Comparison of ENCODE assay signal across 18 cellular contexts in genomic region chr2:54366487-54367280, GRCh38.
"Had no signal": no experiment of that assay in that cellular context is flagged by ENCODE, and none has a peak within 500 bp of the region (broad histone marks: within the 10 kb centered on the region; RNA-seq: fewer than 3 reads in every experiment).

No MANE protein-coding gene starts in this region.

- H3K27ac Mint-ChIP-seq: activated CD4-positive, alpha-beta memory T cell treated with anti-CD3 and anti-CD28 coated beads, Interleukin-2, amount 10 ng/mL, durations not matched to agents 7 days and 5 days; activated naive CD4-positive, alpha-beta T cell treated with anti-CD3 and anti-CD28 coated beads, Interleukin-2, amount 50 U/mL, for 72 hours; brain; effector memory CD8-positive, alpha-beta T cell; nephron; stimulated activated naive CD8-positive, alpha-beta T cell treated with anti-CD3 and anti-CD28 coated beads, Interleukin-15, Interleukin-2, amounts not matched to agents 100 ng/mL and 50 ng/mL, for 24 hours; T-helper 1 cell treated with Interleukin-12 subunit alpha and Interleukin-12 subunit beta and Interleukin-4 antibody, amounts not matched to agents 30 μg/mL and 1 μg/mL, for 36 hours; type B pancreatic cell had no signal

- H3K27me3 ChIP-seq: right atrium auricular region had no signal

- DNase-seq: activated CD4-positive, alpha-beta memory T cell treated with anti-CD3 and anti-CD28 coated beads, Interleukin-2, amount 10 ng/mL, durations not matched to agents 7 days and 5 days; activated CD4-positive, alpha-beta T cell treated with anti-CD3 and anti-CD28 coated beads for 4 hours; activated gamma-delta T cell; activated T-cell treated with anti-CD3 and anti-CD28 coated beads, Interleukin-2, amount 50 U/mL, for 48 hours; amygdala; dermis blood vessel endothelial cell; effector memory CD8-positive, alpha-beta T cell; hippocampal formation; nucleus accumbens; small intestine had no signal

- H3K36me3 Mint-ChIP-seq: brain, type B pancreatic cell had no signal

- H3K27me3 Mint-ChIP-seq: brain, type B pancreatic cell had no signal

- ATAC-seq: activated naive CD4-positive, alpha-beta T cell treated with anti-CD3 and anti-CD28 coated beads, Interleukin-2, amount 50 U/mL, for 72 hours; effector memory CD8-positive, alpha-beta T cell had no signal

- H3K4me3 Mint-ChIP-seq: activated CD4-positive, alpha-beta memory T cell treated with anti-CD3 and anti-CD28 coated beads, Interleukin-2, amount 10 ng/mL, durations not matched to agents 7 days and 5 days; brain; effector memory CD8-positive, alpha-beta T cell; nephron; stimulated activated naive CD8-positive, alpha-beta T cell treated with anti-CD3 and anti-CD28 coated beads, Interleukin-15, Interleukin-2, amounts not matched to agents 100 ng/mL and 50 ng/mL, for 24 hours; T-helper 1 cell treated with Interleukin-12 subunit alpha and Interleukin-12 subunit beta and Interleukin-4 antibody, amounts not matched to agents 30 μg/mL and 1 μg/mL, for 36 hours; type B pancreatic cell had no signal

- H3K4me3 ChIP-seq: right atrium auricular region had no signal

- H3K36me3 ChIP-seq: right atrium auricular region had no signal

- FAIRE-seq: small intestine had no signal

- H3K27ac ChIP-seq: epithelial cell of prostate, right atrium auricular region had no signal

- H3K9me3 Mint-ChIP-seq: type B pancreatic cell had no signal

- H3K4me1 Mint-ChIP-seq: activated CD4-positive, alpha-beta memory T cell treated with anti-CD3 and anti-CD28 coated beads, Interleukin-2, amount 10 ng/mL, durations not matched to agents 7 days and 5 days had no signal
